Comparison of ENCODE assay signal across 11 cellular contexts in the genomic region with DNA sequence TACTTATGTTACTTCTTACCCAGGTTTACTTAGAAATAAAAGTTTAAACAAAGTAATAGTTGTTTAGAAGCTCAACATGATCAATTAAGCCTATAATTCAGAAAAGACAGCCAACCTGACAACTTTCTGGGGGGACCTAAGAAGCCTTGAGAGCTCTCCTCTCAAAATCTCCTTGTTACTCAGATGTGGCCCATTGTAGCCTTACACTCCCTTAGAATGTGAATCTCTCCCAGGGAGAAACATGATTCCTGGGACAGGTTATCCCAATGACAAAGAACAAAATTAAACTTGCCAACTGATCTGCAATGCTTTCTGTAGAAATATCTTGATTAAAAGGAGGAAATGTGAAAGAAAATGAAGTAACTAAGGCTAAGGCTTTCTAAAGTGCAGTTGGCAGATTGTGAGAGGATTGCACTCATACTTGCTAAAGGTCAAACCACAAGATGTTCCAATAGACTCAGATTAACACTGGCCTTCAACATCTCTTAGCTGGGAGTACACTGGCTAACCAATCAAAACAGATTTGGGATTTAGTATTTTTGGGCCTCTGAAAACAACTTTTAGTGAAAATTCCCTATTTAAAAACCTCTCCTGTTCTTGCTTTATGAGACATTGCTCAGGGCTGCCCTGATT.
A peak's percentile ranks its signal among the peaks of the same experiment; 100 is the strongest.
DNase-seq lines count a peak whose midpoint lies in the region; ATAC-seq and TF ChIP-seq lines count a peak whose summit lies in the region.
"Had no signal": no experiment of that assay in that cellular context is flagged by ENCODE, and none has a peak within 500 bp of the region (broad histone marks: within the 10 kb centered on the region; RNA-seq: fewer than 3 reads in every experiment).

No MANE protein-coding gene starts in this region.

- ATAC-seq in RWPE2 (ENCODE audit: low read depth) = peak; percentile 55; the same call in 1 of the 3 replicates
- ATAC-seq in left ventricle myocardium superior = peak; percentile 53
- ATAC-seq in GM18517 (IDR thresholded peaks at IDR 0.05; ENCODE audit: unreplicated experiment) = no peak

- no peak overlapping the region for H3K4me3 Mint-ChIP-seq in activated T-cell treated with anti-CD3 and anti-CD28 coated beads, Interleukin-2, amount 50 U/mL, for 24 hours

- peak overlapping the region; percentile 44 for H3K27ac Mint-ChIP-seq in activated T-cell treated with anti-CD3 and anti-CD28 coated beads, Interleukin-2, amount 50 U/mL, for 24 hours

- DNase-seq in activated T-cell treated with anti-CD3 and anti-CD28 coated beads, Interleukin-2, amount 50 U/mL, for 24 hours = no peak
- DNase-seq in activated T-cell treated with anti-CD3 and anti-CD28 coated beads, Interleukin-2, amount 50 U/mL, for 48 hours = no peak
- DNase-seq in RWPE2 (ENCODE audit: low spot score) (no peak), left ventricle myocardium superior (no peak), testis (no peak), NCI-H187 treated with DMSO at 0.1 percent for 48 hours (lab: John Stamatoyannopoulos, UW) (no peak)
- DNase-seq in central memory CD4-positive, alpha-beta T cell = no peak
- DNase-seq: activated gamma-delta T cell treated with Interleukin-2 at 50 U/mL for 16 hours, retina had no signal

- intact Hi-C loops in left ventricle myocardium superior (cut with micrococcal nuclease) = no loop called here
- intact Hi-C loops in testis (cut with DNase I; ENCODE audit: low total_unique reads) = no loop called here

- TF ChIP-seq CTCF in RWPE2 (IDR thresholded peaks at IDR 0.05; ENCODE audit: poor library complexity, severe bottlenecking) (no peak), testis (IDR thresholded peaks at IDR 0.05) (no peak)

- H3K4me3 ChIP-seq in RWPE2 (ENCODE audit: severe bottlenecking) = no peak overlapping the region
- no peak overlapping the region for H3K4me3 ChIP-seq in testis

- H3K36me3 Mint-ChIP-seq in activated T-cell treated with anti-CD3 and anti-CD28 coated beads, Interleukin-2, amount 50 U/mL, for 24 hours (ENCODE audit: low read depth) = no peaks in the 10 kb centered on the region

- H3K27me3 Mint-ChIP-seq in activated T-cell treated with anti-CD3 and anti-CD28 coated beads, Interleukin-2, amount 50 U/mL, for 24 hours = peaks cover 4% of the 10 kb centered on the region

- H3K9me3 Mint-ChIP-seq in activated T-cell treated with anti-CD3 and anti-CD28 coated beads, Interleukin-2, amount 50 U/mL, for 24 hours = no peaks in the 10 kb centered on the region

- TF ChIP-seq POLR2A in testis (IDR thresholded peaks at IDR 0.05) = no peak

- H3K27me3 ChIP-seq in RWPE2 (ENCODE audit: insufficient read depth, poor library complexity, severe bottlenecking) (no peaks in the 10 kb centered on the region), testis (no peaks in the 10 kb centered on the region)

- H3K9me3 ChIP-seq in RWPE2 (ENCODE audit: severe bottlenecking) (no peaks in the 10 kb centered on the region), testis (no peaks in the 10 kb centered on the region)

- H3K4me1 ChIP-seq in RWPE2 (ENCODE audit: insufficient read depth, poor library complexity, severe bottlenecking) (peaks cover under 1% of the 10 kb centered on the region), testis (peaks cover 10% of the 10 kb centered on the region)

- H3K36me3 ChIP-seq in RWPE2 (ENCODE audit: low read depth) (no peaks in the 10 kb centered on the region), testis (ENCODE audit: low read depth, missing control alignments) (no peaks in the 10 kb centered on the region)

- H3K4me1 Mint-ChIP-seq in activated T-cell treated with anti-CD3 and anti-CD28 coated beads, Interleukin-2, amount 50 U/mL, for 24 hours (ENCODE audit: low read depth) = peaks cover 10% of the 10 kb centered on the region

- H3K27ac ChIP-seq in RWPE2 (ENCODE audit: poor library complexity, severe bottlenecking) (no peak overlapping the region), testis (peak overlapping the region; percentile 35 to 84)
- H3K27ac ChIP-seq: VCaP had no signal
